11 cellular contexts compared by ENCODE assay signal in the genomic region with DNA sequence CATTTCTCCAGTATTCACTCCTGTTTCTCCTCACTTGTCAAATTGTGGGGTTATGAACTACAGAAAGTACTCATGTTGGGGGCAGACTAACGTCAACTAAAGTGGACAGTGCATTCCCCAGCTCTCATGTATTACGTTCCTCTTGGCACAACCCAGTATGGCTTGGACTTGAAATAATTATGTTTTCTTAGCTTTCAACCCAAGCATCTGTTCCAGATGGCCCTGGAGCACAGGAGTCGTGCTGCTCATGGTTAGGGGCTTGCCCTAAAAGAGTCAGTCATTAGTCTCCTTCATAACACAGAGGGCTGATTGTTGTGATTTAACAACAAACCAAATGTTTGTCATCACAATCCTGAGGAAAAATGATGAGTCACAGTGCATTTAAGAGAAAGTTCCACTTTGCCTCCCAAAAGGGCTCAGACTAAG.
DNase-seq lines count a peak whose midpoint lies in the region; ATAC-seq and TF ChIP-seq lines count a peak whose summit lies in the region.
"Had no signal": no experiment of that assay in that cellular context is flagged by ENCODE, and none has a peak within 500 bp of the region (broad histone marks: within the 10 kb centered on the region; RNA-seq: fewer than 3 reads in every experiment).

No MANE protein-coding gene starts in this region.

- no peak overlapping the region for H3K27ac Mint-ChIP-seq in activated T-helper 1 cell treated with anti-CD3 and anti-CD28 coated beads, Interleukin-12 subunit alpha, Interleukin-12 subunit beta, Interleukin-2, Interleukin-4 antibody, amounts not matched to agents 30 ng/mL and 10 ng/mL and 1 ng/mL, durations not matched to agents 14 hours and 24 hours and 36 hours

- intact Hi-C loops in heart right ventricle (cut with DNase I) = no loop called here
- intact Hi-C loops in activated T-helper 1 cell treated with anti-CD3 and anti-CD28 coated beads, Interleukin-12 subunit alpha, Interleukin-12 subunit beta, Interleukin-2, Interleukin-4 antibody, amounts not matched to agents 30 ng/mL and 10 ng/mL and 1 ng/mL, durations not matched to agents 14 hours and 24 hours and 36 hours (cut with micrococcal nuclease) = no loop called here

- no peak for TF ChIP-seq CTCF in heart right ventricle (IDR thresholded peaks at IDR 0.05)

- peaks cover 21% of the 10 kb centered on the region for H3K9me3 Mint-ChIP-seq in activated T-helper 1 cell treated with anti-CD3 and anti-CD28 coated beads, Interleukin-12 subunit alpha, Interleukin-12 subunit beta, Interleukin-2, Interleukin-4 antibody, amounts not matched to agents 30 ng/mL and 10 ng/mL and 1 ng/mL, durations not matched to agents 14 hours and 24 hours and 36 hours

- DNase-seq in GM04503 (ENCODE audit: low read depth) = peak; percentile 25
- peak; percentile 88 for DNase-seq in T1000 (lab: John Stamatoyannopoulos, UW)
- peak in 1 of 2 donors; percentile 44 for DNase-seq in heart right ventricle
- DNase-seq in pons (ENCODE audit: low spot score) = peak; percentile 31
- no peak for DNase-seq in NCI-H82 treated with DMSO at 0.1 percent for 48 hours (lab: John Stamatoyannopoulos, UW; ENCODE audit: unreplicated experiment)
- DNase-seq in activated T-helper 1 cell treated with anti-CD3 and anti-CD28 coated beads, Interleukin-12 subunit alpha, Interleukin-12 subunit beta, Interleukin-2, Interleukin-4 antibody, amounts not matched to agents 30 ng/mL and 10 ng/mL and 1 ng/mL, durations not matched to agents 14 hours and 24 hours and 36 hours (ENCODE audit: low spot score) = no peak
- DNase-seq in OCI-M1 (lab: John Stamatoyannopoulos, UW) = no peak
- DNase-seq in KBM-7 = no peak
- DNase-seq: activated naive CD4-positive, alpha-beta T cell treated with Interleukin-2 at 50 U/mL for 16 hours; NCI-H1436; T-helper 2 cell had no signal

- no peak overlapping the region for H3K4me3 ChIP-seq in heart right ventricle

- no peaks in the 10 kb centered on the region for H3K27me3 Mint-ChIP-seq in activated T-helper 1 cell treated with anti-CD3 and anti-CD28 coated beads, Interleukin-12 subunit alpha, Interleukin-12 subunit beta, Interleukin-2, Interleukin-4 antibody, amounts not matched to agents 30 ng/mL and 10 ng/mL and 1 ng/mL, durations not matched to agents 14 hours and 24 hours and 36 hours (ENCODE audit: insufficient read depth)

- H3K27me3 ChIP-seq in heart right ventricle = no peaks in the 10 kb centered on the region

- 43 to 45% methylated on average over 3 of the region's 3 CpGs for WGBS in heart right ventricle, 2 donors

- ATAC-seq in heart right ventricle = peak; percentile 73 to 96 (median 89)

- in situ Hi-C loops in KBM-7 (cut with MboI; ENCODE audit: low pct_unique_long_range_greater_than_20kb, low sequenced_read_pairs) = no loop called here

- H3K9me3 ChIP-seq in heart right ventricle = peaks cover 0 to 26% (median 14%) of the 10 kb centered on the region in 11 donors

- no peaks in the 10 kb centered on the region for H3K36me3 Mint-ChIP-seq in activated T-helper 1 cell treated with anti-CD3 and anti-CD28 coated beads, Interleukin-12 subunit alpha, Interleukin-12 subunit beta, Interleukin-2, Interleukin-4 antibody, amounts not matched to agents 30 ng/mL and 10 ng/mL and 1 ng/mL, durations not matched to agents 14 hours and 24 hours and 36 hours (ENCODE audit: low read depth)

- H3K4me1 Mint-ChIP-seq in activated T-helper 1 cell treated with anti-CD3 and anti-CD28 coated beads, Interleukin-12 subunit alpha, Interleukin-12 subunit beta, Interleukin-2, Interleukin-4 antibody, amounts not matched to agents 30 ng/mL and 10 ng/mL and 1 ng/mL, durations not matched to agents 14 hours and 24 hours and 36 hours (ENCODE audit: low read depth) = peaks cover 4% of the 10 kb centered on the region

- no peaks in the 10 kb centered on the region for H3K4me1 ChIP-seq in heart right ventricle

- H3K4me3 Mint-ChIP-seq in activated T-helper 1 cell treated with anti-CD3 and anti-CD28 coated beads, Interleukin-12 subunit alpha, Interleukin-12 subunit beta, Interleukin-2, Interleukin-4 antibody, amounts not matched to agents 30 ng/mL and 10 ng/mL and 1 ng/mL, durations not matched to agents 14 hours and 24 hours and 36 hours = no peak overlapping the region

- peak overlapping the region in 2 of 10 donors; percentile 23 to 29 for H3K27ac ChIP-seq in heart right ventricle

- no peaks in the 10 kb centered on the region for H3K36me3 ChIP-seq in heart right ventricle

Comparison
In these comparisons a context has a peak if more than half of its experiments do, and no peak if none do; other contexts are left out.
1. DNase-seq: peak in GM04503 (single experiment), T1000 (single experiment) and pons (single experiment); none in NCI-H82 treated with DMSO at 0.1 percent for 48 hours (single experiment), activated T-helper 1 cell treated with anti-CD3 and anti-CD28 coated beads, Interleukin-12 subunit alpha, Interleukin-12 subunit beta, Interleukin-2, Interleukin-4 antibody, amounts not matched to agents 30 ng/mL and 10 ng/mL and 1 ng/mL, durations not matched to agents 14 hours and 24 hours and 36 hours (single experiment), OCI-M1 (single experiment) and KBM-7 (single experiment).